In the genomic region with DNA sequence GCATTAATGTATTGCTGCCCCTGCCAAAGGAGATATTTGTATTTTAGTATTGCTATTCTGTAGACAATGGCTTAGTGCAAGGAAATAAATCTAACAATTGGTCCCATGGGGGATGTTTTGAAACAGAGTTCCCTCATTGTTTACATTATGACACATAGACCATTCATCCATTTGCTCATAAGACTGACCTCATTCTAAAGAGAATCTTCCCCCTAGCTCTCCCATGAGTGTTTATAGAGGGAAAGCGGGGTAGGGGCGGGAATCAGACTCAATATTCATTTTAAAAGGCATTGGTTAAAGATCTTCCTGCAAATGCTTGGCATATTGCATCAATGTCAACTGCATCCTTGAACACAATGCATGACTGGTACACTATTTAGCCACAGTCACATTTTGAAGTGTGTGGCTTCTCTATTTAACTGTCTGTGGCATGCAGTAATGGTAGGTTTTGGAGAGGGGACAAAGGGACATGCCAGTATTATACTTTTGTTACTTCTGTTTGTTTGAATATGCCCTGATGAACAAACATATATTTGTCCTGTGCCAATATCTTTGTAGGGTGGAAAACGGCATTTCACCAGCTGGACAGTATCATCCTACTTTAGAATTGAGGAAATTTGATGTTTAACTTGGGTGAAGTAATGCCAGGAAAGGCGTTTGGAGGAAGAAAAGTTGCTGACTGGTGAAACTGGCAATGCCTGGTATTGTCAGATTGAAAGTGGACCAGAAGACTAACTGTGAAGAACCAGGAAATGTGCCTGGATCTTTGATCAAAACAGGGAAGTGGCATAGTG, we compare ENCODE assay signal across 12 cellular contexts.
A peak's percentile ranks its signal among the peaks of the same experiment; 100 is the strongest.
DNase-seq lines count a peak whose midpoint lies in the region; ATAC-seq, FAIRE-seq and TF ChIP-seq lines count a peak whose summit lies in the region.
"Had no signal": no experiment of that assay in that cellular context is flagged by ENCODE, and none has a peak within 500 bp of the region (broad histone marks: within the 10 kb centered on the region; RNA-seq: fewer than 3 reads in every experiment).

No MANE protein-coding gene starts in this region.

- POLR2A ChIA-PET in A549 (lab: Yijun Ruan, JAX): interaction anchor here (0.6 kb wide), 1 partner anchor 30 kb away, joined by 3 read pairs; no protein-coding TSS in a partner anchor
- POLR2A ChIA-PET in HCT116 (lab: Charles Lee): no interaction called here

- TF ChIP-seq POLR2A in A549 (IDR thresholded peaks at IDR 0.05; ENCODE audit: low read length): no peak
- TF ChIP-seq POLR2A in HCT116 (IDR thresholded peaks at IDR 0.05; ENCODE audit: borderline replicate concordance, extremely low read depth, insufficient read depth, insufficient read length): no peak

- intact Hi-C loops in HCT116 (cut with micrococcal nuclease): no loop called here

- 0% methylated on average over 4 of the region's 4 CpGs for WGBS in A549 (ENCODE audit: missing lambda C conversion rate)

- no TSS peak for BruUV-seq in HCT116 (replicated peaks; lab: Mats Ljungman, UMichigan)

- RAD21 ChIA-PET in HCT116 (lab: Charles Lee; ENCODE audit: low non-redundant PET in 1 of 2, low total read pairs in 2 of 2, uncharacterized antibody in 2 of 2, unreplicated experiment in 2 of 2): no interaction called here

- H3K79me2 ChIP-seq in HCT116 (ENCODE audit: insufficient read depth, low read length): no peaks in the 10 kb centered on the region

- H3K36me3 ChIP-seq in HCT116 (ENCODE audit: control insufficient read depth in 1 of 2, insufficient read depth in 2 of 2, low read length in 2 of 2) (no peaks in the 10 kb centered on the region), SJCRH30 (no peaks in the 10 kb centered on the region)

- no peak overlapping the region for H3K4me3 ChIP-seq in A549
- no peak overlapping the region for H3K4me3 ChIP-seq in HCT116 (replicated peaks in 1 of 2; ENCODE audit: low read depth in 1 of 2, low read length in 2 of 2)
- no peak overlapping the region for H3K4me3 ChIP-seq in SJCRH30
- H3K4me3 ChIP-seq in fibroblast of villous mesenchyme (ENCODE audit: low read depth, low read length): no peak overlapping the region

- FAIRE-seq in A549 (lab: Jason Lieb, UNC): peak; percentile 59

- no peaks in the 10 kb centered on the region for H4K20me1 ChIP-seq in HCT116 (ENCODE audit: insufficient read depth)

- 0 out of 5 replicates have a peak, but pooled peaks of 1 of the 2 experiments have one; percentile 41 for TF ChIP-seq EP300 in A549 (IDR thresholded peaks at IDR 0.05)

- H3K27ac ChIP-seq in A549 (peak overlapping the region; percentile 49 to 58), HCT116 (ENCODE audit: low read depth, low read length) (no peak overlapping the region), SJCRH30 (peak overlapping the region; percentile 3)

- H3K9me3 ChIP-seq in A549 (no peaks in the 10 kb centered on the region; the same call in 2 of the 3 replicates), HCT116 (ENCODE audit: control insufficient read depth in 1 of 2, insufficient read depth in 1 of 2, low read depth in 1 of 2, low read length in 2 of 2) (no peaks in the 10 kb centered on the region), SJCRH30 (replicated peaks) (no peaks in the 10 kb centered on the region; the same call in 1 of the 2 replicates)

- ATAC-seq in A549 (peak; percentile 96 to 98), HCT116 (peak; percentile 75)

- H3K4me1 ChIP-seq in A549 (peaks cover 23% of the 10 kb centered on the region; the same call in 2 of the 3 replicates), HCT116 (ENCODE audit: control insufficient read depth in 1 of 2, insufficient read depth in 2 of 2, low read length in 2 of 2) (peaks cover 7 to 9% of the 10 kb centered on the region in 2 experiments; a peak in 3 of 4 replicates), SJCRH30 (peaks cover 38% of the 10 kb centered on the region)

- H3K4me2 ChIP-seq in A549: peak overlapping the region; percentile 55
- peak overlapping the region; percentile 17; the same call in 1 of the 2 replicates for H3K4me2 ChIP-seq in HCT116 (ENCODE audit: low read length)

- TF ChIP-seq RAD21 in A549 (conservative IDR thresholded peaks at IDR 0.05 in 1 of 2, IDR thresholded peaks at IDR 0.05 in 1 of 2) (0 out of 5 replicates have a peak, but pooled peaks have one; percentile 8 to 25), HCT116 (IDR thresholded peaks at IDR 0.05; ENCODE audit: low read depth) (no peak)

- in situ Hi-C loops in GM13976 (cut with MboI; ENCODE audit: low sequenced_read_pairs, unreplicated experiment): no loop called here

- no peaks in the 10 kb centered on the region for H3K27me3 ChIP-seq in HCT116 (ENCODE audit: insufficient read depth, low read length)
- no peaks in the 10 kb centered on the region for H3K27me3 ChIP-seq in SJCRH30

- DNase-seq in A549 (ENCODE audit: low read depth in 1 of 2, low spot score in 1 of 2) (peak; percentile 59 to 80), HCT116 (ENCODE audit: low read depth, low spot score) (peak; percentile 26), SJCRH30 (peak; percentile 33 to 78), fibroblast of villous mesenchyme (ENCODE audit: low read depth) (peak; percentile 68), AML-193 (lab: John Stamatoyannopoulos, UW) (no peak), GM13976 (ENCODE audit: low spot score) (no peak), DMS 273 (lab: John Stamatoyannopoulos, UW; ENCODE audit: unreplicated experiment) (no peak)
- DNase-seq in activated CD8-positive, alpha-beta memory T cell treated with anti-CD3 and anti-CD28 coated beads, Interleukin-2, amount 50 U/mL, for 48 hours: no peak
- DNase-seq: CD4-positive, CD25-positive, alpha-beta regulatory T cell; MM.1S; naive B cell; stimulated activated CD4-positive, alpha-beta T cell treated with anti-CD3 and anti-CD28 coated beads, Interleukin-2, amount 100 ng/mL, for 48 hours had no signal

- TF ChIP-seq CTCF in A549 (IDR thresholded peaks at IDR 0.05) (no peak), HCT116 (IDR thresholded peaks at IDR 0.05 in 2 of 3, conservative IDR thresholded peaks at IDR 0.05 in 1 of 3; ENCODE audit: borderline replicate concordance in 1 of 3, insufficient read depth in 1 of 3, low read depth in 2 of 3, low read length in 2 of 3) (no peak), fibroblast of villous mesenchyme (IDR thresholded peaks at IDR 0.05; ENCODE audit: insufficient read depth, low read depth, low read length) (no peak), GM13976 (IDR thresholded peaks at IDR 0.05; ENCODE audit: borderline replicate concordance, control extremely low read depth, extremely low read depth, insufficient read depth, missing control alignments) (no peak)

- no peaks in the 10 kb centered on the region for H3K9me2 ChIP-seq in HCT116 (ENCODE audit: insufficient read depth)

- no peak overlapping the region for H3K9ac ChIP-seq in HCT116 (ENCODE audit: low read length)

- CTCF ChIA-PET in A549 (lab: Yijun Ruan, JAX): no interaction called here
- CTCF ChIA-PET in HCT116 (lab: Charles Lee): no interaction called here

- no peak overlapping the region for H2AFZ ChIP-seq in HCT116 (ENCODE audit: low read depth, low read length, poor library complexity, severe bottlenecking)

TF ChIP-seq in A549, 52 proteins besides CTCF, POLR2A, EP300 and RAD21 (continues in another document):
- no peak for TF ChIP-seq ZNF302 (CRISPR knock-in tag; IDR thresholded peaks at IDR 0.05)
- TF ChIP-seq JUN (IDR thresholded peaks at IDR 0.05): peak; percentile 47 to 92; a peak in 3 of 5 replicates
- no peak for TF ChIP-seq CBX8 (IDR thresholded peaks at IDR 0.05)
- peak; percentile 66; the same call in 1 of the 2 replicates for TF ChIP-seq HES2 (IDR thresholded peaks at IDR 0.05)
- TF ChIP-seq ATOH8 (CRISPR knock-in tag; IDR thresholded peaks at IDR 0.05; ENCODE audit: low read depth): no peak

TF ChIP-seq in HCT116, 20 proteins besides CTCF, POLR2A, EP300 and RAD21:
- TF ChIP-seq SP1 (IDR thresholded peaks at IDR 0.05; ENCODE audit: low read depth) (peak; percentile 43), ATF3 (IDR thresholded peaks at IDR 0.05) (no peak), JUND (IDR thresholded peaks at IDR 0.05) (peak; percentile 69), SRF (IDR thresholded peaks at IDR 0.05; ENCODE audit: low read depth) (peak; percentile 46; the same call in 1 of the 2 replicates), POLR2AphosphoS5 (IDR thresholded peaks at IDR 0.05; ENCODE audit: low read depth, low read length) (no peak), CEBPB (IDR thresholded peaks at IDR 0.05; ENCODE audit: low read depth) (peak; percentile 77), FOSL1 (IDR thresholded peaks at IDR 0.05; ENCODE audit: low read depth) (peak; percentile 85), SIN3A (IDR thresholded peaks at IDR 0.05; ENCODE audit: low read depth) (no peak), CBX3 (IDR thresholded peaks at IDR 0.05; ENCODE audit: low read depth) (0 out of 2 replicates have a peak, but pooled peaks have one; percentile 27), ELF1 (IDR thresholded peaks at IDR 0.05; ENCODE audit: borderline replicate concordance, low read depth) (no peak)
- TF ChIP-seq, protein P1, sequence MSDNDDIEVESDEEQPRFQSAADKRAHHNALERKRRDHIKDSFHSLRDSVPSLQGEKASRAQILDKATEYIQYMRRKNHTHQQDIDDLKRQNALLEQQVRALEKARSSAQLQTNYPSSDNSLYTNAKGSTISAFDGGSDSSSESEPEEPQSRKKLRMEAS (IDR thresholded peaks at IDR 0.05): 0 out of 2 replicates have a peak, but pooled peaks have one; percentile 14

Comparison
In these comparisons a context has a peak if more than half of its experiments do, and no peak if none do; other contexts are left out.
1. DNase-seq: peak in A549 (2 of 2), HCT116 (single experiment), SJCRH30 (2 of 2) and fibroblast of villous mesenchyme (single experiment); none in AML-193 (0 of 2), GM13976 (single experiment), DMS 273 (single experiment) and activated CD8-positive, alpha-beta memory T cell treated with anti-CD3 and anti-CD28 coated beads, Interleukin-2, amount 50 U/mL, for 48 hours (single experiment).